ENCODE assay signal across 10 cellular contexts in genomic region chr3:71307884-71308697, GRCh38.
DNase-seq lines count a peak whose midpoint lies in the region; ATAC-seq lines count a peak whose summit lies in the region.
"Had no signal": no experiment of that assay in that cellular context is flagged by ENCODE, and none has a peak within 500 bp of the region (broad histone marks: within the 10 kb centered on the region; RNA-seq: fewer than 3 reads in every experiment).

No MANE protein-coding gene starts in this region.

- peak overlapping the region; percentile 74 for H3K27ac ChIP-seq in CD4-positive, CD25-positive, alpha-beta regulatory T cell (ENCODE audit: insufficient read depth, low read length, poor library complexity, severe bottlenecking)
- H3K27ac ChIP-seq in KOPT-K1 (ENCODE audit: low read depth, low read length, poor library complexity, severe bottlenecking) = peak overlapping the region; percentile 33

- H3K4me1 Mint-ChIP-seq in CD4-positive, CD25-positive, alpha-beta regulatory T cell = peaks cover 46 to 83% (median 54%) of the 10 kb centered on the region in 4 donors
- peaks cover 84% of the 10 kb centered on the region for H3K4me1 Mint-ChIP-seq in activated naive CD8-positive, alpha-beta T cell treated with anti-CD3 and anti-CD28 coated beads, Interleukin-2, amount 50 U/mL, for 24 hours

- no peaks in the 10 kb centered on the region for H3K9me3 ChIP-seq in CD4-positive, CD25-positive, alpha-beta regulatory T cell (ENCODE audit: control insufficient read depth in 2 of 2, low read length in 2 of 2)
- H3K9me3 ChIP-seq in KOPT-K1 (ENCODE audit: insufficient read depth, low read length, poor library complexity, severe bottlenecking) = no peaks in the 10 kb centered on the region

- peaks cover 18% of the 10 kb centered on the region for H3K36me3 Mint-ChIP-seq in CD4-positive, CD25-positive, alpha-beta regulatory T cell
- H3K36me3 Mint-ChIP-seq in activated naive CD8-positive, alpha-beta T cell treated with anti-CD3 and anti-CD28 coated beads, Interleukin-2, amount 50 U/mL, for 24 hours (ENCODE audit: low read depth) = peaks cover 17% of the 10 kb centered on the region

- DNase-seq in CD4-positive, CD25-positive, alpha-beta regulatory T cell = peak in 1 of 3 donors; percentile 48
- no peak for DNase-seq in activated naive CD8-positive, alpha-beta T cell treated with anti-CD3 and anti-CD28 coated beads, Interleukin-2, amount 50 U/mL, for 24 hours
- DNase-seq in lung microvascular endothelial cell (ENCODE audit: low read depth in 2 of 2) (peak; percentile 36 to 57), kidney glomerular epithelial cell (lab: John Stamatoyannopoulos, UW) (no peak), occipital lobe (lab: John Stamatoyannopoulos, UW) (no peak), left colon (no peak), amniotic stem cell (lab: John Stamatoyannopoulos, UW) (no peak)
- DNase-seq: NCI-H2029 treated with DMSO at 0.1 percent for 48 hours; stimulated activated CD8-positive, alpha-beta memory T cell treated with anti-CD3 and anti-CD28 coated beads, Interleukin-4, amount 100 ng/mL, for 48 hours had no signal

- peaks cover 37% of the 10 kb centered on the region for H3K4me1 ChIP-seq in CD4-positive, CD25-positive, alpha-beta regulatory T cell (ENCODE audit: control insufficient read depth, insufficient read depth, low read length, poor library complexity, severe bottlenecking)

- intact Hi-C loops in left colon (cut with DNase I, micrococcal nuclease) = loop anchor here in 1 of 2 donors (10.0 kb wide), 2 partner anchors 233 to 277 kb away; partner anchors contain the start of gene FOXP1

- ATAC-seq in CD4-positive, CD25-positive, alpha-beta regulatory T cell (ENCODE audit: low read depth in 2 of 2) = no peak
- no peak for ATAC-seq in activated naive CD8-positive, alpha-beta T cell treated with anti-CD3 and anti-CD28 coated beads, Interleukin-2, amount 50 U/mL, for 24 hours
- no peak for ATAC-seq in left colon

- peaks cover 4% of the 10 kb centered on the region for H3K36me3 ChIP-seq in CD4-positive, CD25-positive, alpha-beta regulatory T cell (ENCODE audit: control insufficient read depth, insufficient read depth, low read length)
- no peaks in the 10 kb centered on the region for H3K36me3 ChIP-seq in KOPT-K1 (ENCODE audit: insufficient read depth, low read length)

- no peaks in the 10 kb centered on the region for H3K27me3 Mint-ChIP-seq in CD4-positive, CD25-positive, alpha-beta regulatory T cell
- no peaks in the 10 kb centered on the region for H3K27me3 Mint-ChIP-seq in activated naive CD8-positive, alpha-beta T cell treated with anti-CD3 and anti-CD28 coated beads, Interleukin-2, amount 50 U/mL, for 24 hours

- H3K27me3 ChIP-seq in CD4-positive, CD25-positive, alpha-beta regulatory T cell (ENCODE audit: control insufficient read depth, insufficient read depth, low read length) = no peaks in the 10 kb centered on the region

- no peaks in the 10 kb centered on the region for H3K9me3 Mint-ChIP-seq in CD4-positive, CD25-positive, alpha-beta regulatory T cell
- H3K9me3 Mint-ChIP-seq in activated naive CD8-positive, alpha-beta T cell treated with anti-CD3 and anti-CD28 coated beads, Interleukin-2, amount 50 U/mL, for 24 hours = no peaks in the 10 kb centered on the region

- peak overlapping the region; percentile 88 to 90 (median 90) for H3K27ac Mint-ChIP-seq in CD4-positive, CD25-positive, alpha-beta regulatory T cell
- peak overlapping the region; percentile 83 for H3K27ac Mint-ChIP-seq in activated naive CD8-positive, alpha-beta T cell treated with anti-CD3 and anti-CD28 coated beads, Interleukin-2, amount 50 U/mL, for 24 hours

- peak overlapping the region; percentile 71 to 85 (median 80) for H3K4me3 Mint-ChIP-seq in CD4-positive, CD25-positive, alpha-beta regulatory T cell
- peak overlapping the region; percentile 71 for H3K4me3 Mint-ChIP-seq in activated naive CD8-positive, alpha-beta T cell treated with anti-CD3 and anti-CD28 coated beads, Interleukin-2, amount 50 U/mL, for 24 hours

- peak overlapping the region; percentile 60 for H3K4me3 ChIP-seq in CD4-positive, CD25-positive, alpha-beta regulatory T cell (ENCODE audit: low read depth, low read length)

Comparison
In these comparisons a context has a peak if more than half of its experiments do, and no peak if none do; other contexts are left out.
1. DNase-seq: peak in lung microvascular endothelial cell (2 of 2); none in activated naive CD8-positive, alpha-beta T cell treated with anti-CD3 and anti-CD28 coated beads, Interleukin-2, amount 50 U/mL, for 24 hours (single experiment), kidney glomerular epithelial cell (single experiment), occipital lobe (single experiment), left colon (0 of 2) and amniotic stem cell (single experiment).